Comparison of ENCODE assay signal across 9 cellular contexts in the genomic region with DNA sequence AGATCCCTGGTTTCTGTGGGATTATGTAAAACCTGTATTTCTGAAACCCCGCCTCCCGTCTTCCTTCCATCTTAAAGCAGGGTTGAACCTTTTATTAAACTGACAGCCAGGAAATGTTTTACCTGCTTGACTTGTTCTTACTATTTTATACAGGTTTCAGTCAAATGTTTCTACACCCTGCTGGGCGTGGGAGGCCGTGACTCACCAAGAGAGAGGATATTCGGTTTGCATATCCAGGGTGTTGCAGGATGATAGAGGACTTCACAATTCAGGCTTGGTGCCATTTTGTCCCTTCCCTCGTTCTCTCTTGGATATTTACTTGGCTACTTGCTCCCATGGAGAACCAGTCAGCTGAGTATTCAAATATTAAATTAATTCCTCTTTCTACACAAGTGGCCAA.
DNase-seq lines count a peak whose midpoint lies in the region; ATAC-seq and TF ChIP-seq lines count a peak whose summit lies in the region.
"Had no signal": no experiment of that assay in that cellular context is flagged by ENCODE, and none has a peak within 500 bp of the region (broad histone marks: within the 10 kb centered on the region; RNA-seq: fewer than 3 reads in every experiment).

No MANE protein-coding gene starts in this region.

- H3K27me3 ChIP-seq in spleen (replicated peaks in 1 of 7) = no peaks in the 10 kb centered on the region
- H3K27me3 ChIP-seq in aorta (ENCODE audit: control insufficient read depth in 1 of 2, insufficient read depth in 2 of 2, low read length in 1 of 2) = no peaks in the 10 kb centered on the region

- ATAC-seq in GM18517 (IDR thresholded peaks at IDR 0.05; ENCODE audit: unreplicated experiment) (peak; percentile 45), HG03060 (IDR thresholded peaks at IDR 0.05; ENCODE audit: low read depth, unreplicated experiment) (peak; percentile 43), GM21526 (IDR thresholded peaks at IDR 0.05; ENCODE audit: low FRiP score, unreplicated experiment) (no peak), aorta (ENCODE audit: low FRiP score) (no peak)

- H3K9me3 Mint-ChIP-seq in activated T-helper 1 cell treated with anti-CD3 and anti-CD28 coated beads, Interleukin-12 subunit alpha, Interleukin-12 subunit beta, Interleukin-2, Interleukin-4 antibody, amounts not matched to agents 30 ng/mL and 10 ng/mL and 1 ng/mL, durations not matched to agents 14 hours and 24 hours and 36 hours = peaks cover 3% of the 10 kb centered on the region

- H3K36me3 ChIP-seq in spleen (no peaks in the 10 kb centered on the region), aorta (ENCODE audit: control insufficient read depth in 1 of 2, insufficient read depth in 2 of 2, low read length in 1 of 2) (no peaks in the 10 kb centered on the region)

- peak overlapping the region; percentile 50 for H3K4me3 Mint-ChIP-seq in activated T-helper 1 cell treated with anti-CD3 and anti-CD28 coated beads, Interleukin-12 subunit alpha, Interleukin-12 subunit beta, Interleukin-2, Interleukin-4 antibody, amounts not matched to agents 30 ng/mL and 10 ng/mL and 1 ng/mL, durations not matched to agents 14 hours and 24 hours and 36 hours

- intact Hi-C loops in activated T-helper 1 cell treated with anti-CD3 and anti-CD28 coated beads, Interleukin-12 subunit alpha, Interleukin-12 subunit beta, Interleukin-2, Interleukin-4 antibody, amounts not matched to agents 30 ng/mL and 10 ng/mL and 1 ng/mL, durations not matched to agents 14 hours and 24 hours and 36 hours (cut with micrococcal nuclease) = loop anchor here (1.0 kb wide), 2 partner anchors 9 to 37 kb away; no protein-coding TSS in a partner anchor
- intact Hi-C loops in spleen (cut with DNase I; ENCODE audit: low total_unique reads) (no loop called here), aorta (cut with DNase I) (no loop called here)

- no peak for TF ChIP-seq POLR2A in spleen (IDR thresholded peaks at IDR 0.05)

- no peak for TF ChIP-seq CTCF in spleen (IDR thresholded peaks at IDR 0.05 in 8 of 11, conservative IDR thresholded peaks at IDR 0.05 in 3 of 11)

- peaks cover 5% of the 10 kb centered on the region for H3K36me3 Mint-ChIP-seq in activated T-helper 1 cell treated with anti-CD3 and anti-CD28 coated beads, Interleukin-12 subunit alpha, Interleukin-12 subunit beta, Interleukin-2, Interleukin-4 antibody, amounts not matched to agents 30 ng/mL and 10 ng/mL and 1 ng/mL, durations not matched to agents 14 hours and 24 hours and 36 hours (ENCODE audit: low read depth)

- no peak overlapping the region for H3K4me3 ChIP-seq in spleen
- no peak overlapping the region for H3K4me3 ChIP-seq in aorta (ENCODE audit: low read length in 2 of 2)
- H3K4me3 ChIP-seq: SK-N-MC had no signal

- no peak for DNase-seq in activated T-helper 1 cell treated with anti-CD3 and anti-CD28 coated beads, Interleukin-12 subunit alpha, Interleukin-12 subunit beta, Interleukin-2, Interleukin-4 antibody, amounts not matched to agents 30 ng/mL and 10 ng/mL and 1 ng/mL, durations not matched to agents 14 hours and 24 hours and 36 hours (ENCODE audit: low spot score)
- no peak for DNase-seq in spleen
- no peak for DNase-seq in D341Med (ENCODE audit: low spot score)
- no peak for DNase-seq in activated gamma-delta T cell treated with Interleukin-2 at 50 U/mL for 16 hours
- DNase-seq in aorta = no peak

- peak overlapping the region; percentile 75 for H3K27ac Mint-ChIP-seq in activated T-helper 1 cell treated with anti-CD3 and anti-CD28 coated beads, Interleukin-12 subunit alpha, Interleukin-12 subunit beta, Interleukin-2, Interleukin-4 antibody, amounts not matched to agents 30 ng/mL and 10 ng/mL and 1 ng/mL, durations not matched to agents 14 hours and 24 hours and 36 hours

- H3K27ac ChIP-seq in spleen = peak overlapping the region in 5 of 8 donors; percentile 60 to 81 (median 75)
- no peak overlapping the region for H3K27ac ChIP-seq in aorta (ENCODE audit: low read depth in 1 of 2, low read length in 2 of 2)
- H3K27ac ChIP-seq: SK-N-MC had no signal

- H3K4me1 Mint-ChIP-seq in activated T-helper 1 cell treated with anti-CD3 and anti-CD28 coated beads, Interleukin-12 subunit alpha, Interleukin-12 subunit beta, Interleukin-2, Interleukin-4 antibody, amounts not matched to agents 30 ng/mL and 10 ng/mL and 1 ng/mL, durations not matched to agents 14 hours and 24 hours and 36 hours (ENCODE audit: low read depth) = peaks cover 67% of the 10 kb centered on the region

- no peaks in the 10 kb centered on the region for H3K9me3 ChIP-seq in spleen
- H3K9me3 ChIP-seq in aorta (ENCODE audit: control insufficient read depth, low read length) = no peaks in the 10 kb centered on the region

- 67 to 83% (median 76%) methylated on average over 6 of the region's 6 CpGs for WGBS in spleen, 5 donors
- WGBS in aorta, 2 donors = 91 to 95% methylated on average over 6 of the region's 6 CpGs

- H3K4me1 ChIP-seq in spleen (peaks cover 0 to 57% (median 43%) of the 10 kb centered on the region in 6 donors), aorta (ENCODE audit: control insufficient read depth in 1 of 2, insufficient read depth in 2 of 2, low read length in 2 of 2) (no peaks in the 10 kb centered on the region)

- H3K27me3 Mint-ChIP-seq in activated T-helper 1 cell treated with anti-CD3 and anti-CD28 coated beads, Interleukin-12 subunit alpha, Interleukin-12 subunit beta, Interleukin-2, Interleukin-4 antibody, amounts not matched to agents 30 ng/mL and 10 ng/mL and 1 ng/mL, durations not matched to agents 14 hours and 24 hours and 36 hours (ENCODE audit: insufficient read depth) = no peaks in the 10 kb centered on the region

Comparison
In these comparisons a context has a peak if more than half of its experiments do, and no peak if none do; other contexts are left out.
1. ATAC-seq: peak in GM18517 (single experiment) and HG03060 (single experiment); none in GM21526 (single experiment) and aorta (single experiment).
2. H3K27ac ChIP-seq: peak in spleen (5 of 8); none in aorta (0 of 2).